17 cellular contexts compared by ENCODE assay signal in genomic region chr1:39849203-39849602, GRCh38. TPM values are rescaled to one million over a fixed set of nuclear protein-coding genes. Genes with fewer than 3 reads are reported as not detected.
DNase-seq lines count a peak whose midpoint lies in the region; ATAC-seq, FAIRE-seq and TF ChIP-seq lines count a peak whose summit lies in the region.
"Had no signal": no experiment of that assay in that cellular context is flagged by ENCODE, and none has a peak within 500 bp of the region (broad histone marks: within the 10 kb centered on the region; RNA-seq: fewer than 3 reads in every experiment).

No MANE protein-coding gene starts in this region.

- in situ Hi-C loops in K562 (cut with MboI): no loop called here

- TF ChIP-seq CTCF in K562 (IDR thresholded peaks at IDR 0.05 in 2 of 3, conservative IDR thresholded peaks at IDR 0.05 in 1 of 3; ENCODE audit: insufficient read depth in 2 of 3, low read depth in 1 of 3, low read length in 3 of 3) (no peak), nephron (IDR thresholded peaks at IDR 0.05; ENCODE audit: unreplicated experiment in 3 of 3) (no peak)

- TF ChIP-seq POLR2A in K562 (conservative IDR thresholded peaks at IDR 0.05): no peak

- H3K4me2 ChIP-seq in K562 (ENCODE audit: insufficient read depth, low read length): no peak overlapping the region
- H3K4me2 ChIP-seq: PC-9 had no signal

- peaks cover 9% of the 10 kb centered on the region for H3K9me1 ChIP-seq in K562 (ENCODE audit: control insufficient read depth, insufficient read depth, low read length)

- no peaks in the 10 kb centered on the region for H3K9me3 Mint-ChIP-seq in nephron

- no peak overlapping the region for H3K27ac ChIP-seq in K562 (ENCODE audit: extremely low read depth, low read depth, low read length)
- H3K27ac ChIP-seq: HL-60, PC-9 had no signal

- H3K27me3 Mint-ChIP-seq in nephron (ENCODE audit: low read depth): no peaks in the 10 kb centered on the region

- H3K36me3 ChIP-seq in K562 (ENCODE audit: control insufficient read depth, insufficient read depth, low read length): peaks cover 92% of the 10 kb centered on the region

- peaks cover 5 to 12% of the 10 kb centered on the region in 2 experiments; a peak in 3 of 5 replicates for H3K4me1 ChIP-seq in K562 (replicated peaks in 1 of 2; ENCODE audit: control insufficient read depth in 2 of 2, insufficient read depth in 2 of 2, low read length in 2 of 2)

- H3K9ac ChIP-seq in K562 (ENCODE audit: insufficient read depth in 1 of 2, low read depth in 2 of 2, low read length in 2 of 2): no peak overlapping the region

- ATAC-seq in K562 (no peak), GM21528 (IDR thresholded peaks at IDR 0.05; ENCODE audit: low FRiP score, unreplicated experiment) (no peak)

- 0 out of 2 replicates have a peak, but pooled peaks cover 7% of the 10 kb centered on the region for H4K20me1 ChIP-seq in K562 (replicated peaks; ENCODE audit: control insufficient read depth, insufficient read depth, low read length)

- no peak for TF ChIP-seq RAD21 in K562 (CRISPR knock-in tag; conservative IDR thresholded peaks at IDR 0.05 in 1 of 2, IDR thresholded peaks at IDR 0.05 in 1 of 2)

- DNase-seq in DMS53 treated with DMSO at 0.1 percent for 48 hours (lab: John Stamatoyannopoulos, UW; ENCODE audit: unreplicated experiment) (peak; percentile 81), NCI-H2029 (lab: John Stamatoyannopoulos, UW) (peak; percentile 100), K562 (ENCODE audit: extremely low read depth in 1 of 4, low spot score in 3 of 4) (no peak), RKO (ENCODE audit: low spot score) (no peak)
- DNase-seq in stimulated activated CD4-positive, alpha-beta T cell treated with anti-CD3 and anti-CD28 coated beads, Interleukin-15, amount 100 ng/mL, for 24 hours: no peak
- DNase-seq: COR-L47, DMS79, KBM-7, MV-4-11, NCI-H146, NCI-H82, PC-9 had no signal

- H3K4me3 Mint-ChIP-seq in nephron: no peak overlapping the region

- peak overlapping the region in 2 of 3 experiments; percentile 0 to 2 for H3K27ac Mint-ChIP-seq in nephron

- no TSS peak for BruUV-seq in K562 (replicated peaks; lab: Mats Ljungman, UMichigan)

- POLR2A ChIA-PET in K562 (lab: Yijun Ruan, JAX): interaction anchor here (0.7 to 3.1 kb wide), 4 partner anchors 10 to 59 kb away, joined by 3 to 11 read pairs (median 6); no protein-coding TSS in a partner anchor

- no peak for FAIRE-seq in K562 (lab: Jason Lieb, UNC)
- FAIRE-seq: HTR-8/SVneo had no signal

- CTCF ChIA-PET in K562 (lab: Yijun Ruan, JAX; ENCODE audit: low intra/inter-chr PET ratio): no interaction called here

- 88% methylated on average over 1 of the region's 1 CpG for WGBS in K562 (ENCODE audit: insufficient coverage, low coverage, missing lambda C conversion rate)

- H3K36me3 Mint-ChIP-seq in nephron (ENCODE audit: low read depth): peaks cover 50% of the 10 kb centered on the region

- intact Hi-C loops in K562 (cut with micrococcal nuclease): no loop called here

- no peak overlapping the region for H3K4me3 ChIP-seq in K562
- H3K4me3 ChIP-seq: HAP-1, PC-9 had no signal

- no peak overlapping the region for H2AFZ ChIP-seq in K562 (ENCODE audit: low read depth, low read length)
- H2AFZ ChIP-seq: PC-9 had no signal

- no peaks in the 10 kb centered on the region for H3K9me3 ChIP-seq in K562 (replicated peaks; ENCODE audit: control insufficient read depth, insufficient read depth, low read depth, low read length)
- H3K9me3 ChIP-seq: HAP-1 had no signal

- peaks cover 58% of the 10 kb centered on the region for H3K79me2 ChIP-seq in K562 (ENCODE audit: control insufficient read depth, insufficient read depth, low read length)

- no peak for TF ChIP-seq EP300 in K562 (IDR thresholded peaks at IDR 0.05; ENCODE audit: low read length)

- H3K4me1 Mint-ChIP-seq in nephron: peaks cover 57% of the 10 kb centered on the region

- no peaks in the 10 kb centered on the region for H3K27me3 ChIP-seq in K562 (ENCODE audit: control insufficient read depth in 2 of 2, insufficient read depth in 2 of 2, low read length in 2 of 2)

TF ChIP-seq in K562, 482 proteins besides CTCF, POLR2A, EP300 and RAD21:
- TF ChIP-seq ATF7 (IDR thresholded peaks at IDR 0.05): peak; percentile 29; the same call in 1 of the 2 replicates
- TF ChIP-seq ATF3 (IDR thresholded peaks at IDR 0.05): peak; percentile 55
- TF ChIP-seq ATF3 (CRISPR knock-in tag; conservative IDR thresholded peaks at IDR 0.05): no peak
- no peak for TF ChIP-seq HNRNPK (IDR thresholded peaks at IDR 0.05; ENCODE audit: low read depth, low read length, poor library complexity, severe bottlenecking)
TF ChIP-seq in K562: peak in this region for 2.

RNA-seq across cellular contexts. Expression of gene TRIT1, which starts 34.1 kb away (rescaled TPM):
- 76.0 and 139 TPM in 2 replicates for total RNA-seq in K562 (2011; cell fraction: chromatin; rRNA removed; ENCODE audit: low replicate concordance)
- total RNA-seq in K562 (2011; cell fraction: nucleolus; rRNA removed): 71.9 and 78.4 TPM in 2 replicates
- total RNA-seq in K562 (2011; cell fraction: nucleoplasm; rRNA removed): 85.4 and 109 TPM in 2 replicates
- total RNA-seq in K562 (2014; rRNA removed): 67.5 and 71.3 TPM in 2 replicates
- total RNA-seq in K562 (2014; rRNA removed; fragmentation: Illumina TruSeq; extraction: Trizol): 84.0 and 103 TPM in 2 replicates
- 66.7 and 67.6 TPM in 2 replicates for total RNA-seq in K562 (2015; rRNA removed; fragmentation: Illumina TruSeq; extraction: Trizol)
- 57.5 and 58.4 TPM in 2 replicates for total RNA-seq in K562 (2021)
- 87.3 and 88.3 TPM in 2 replicates for polyA plus RNA-seq in K562 (2011; rRNA removed)
- 24.8 and 44.1 TPM in 2 replicates for polyA plus RNA-seq in K562 (2011; cell fraction: cytosol; rRNA removed)
- 69.2 and 92.0 TPM in 2 replicates for polyA plus RNA-seq in K562 (2011; cell fraction: nucleus; rRNA removed)
- 45.6 and 47.5 TPM in 2 replicates for polyA plus RNA-seq in K562 (2012)
- 75.1 and 76.5 TPM in 2 replicates for polyA plus RNA-seq in K562 (2014; fragmentation: Illumina TruSeq; extraction: Trizol)
- polyA plus RNA-seq in K562 (2014; fragmentation: Nextera tagmentation; extraction: Ambion mirVana): 10 to 100 TPM; 27.9 to 58.3 TPM
- 66.4 and 72.1 TPM in 2 replicates for polyA plus RNA-seq in K562 (2014; rRNA removed)
- polyA minus RNA-seq in K562 (2011; rRNA and poly(A)+ RNA removed): 103 and 116 TPM in 2 replicates
- 36.2 and 48.7 TPM in 2 replicates for polyA minus RNA-seq in K562 (2011; cell fraction: cytosol; rRNA and poly(A)+ RNA removed)
- polyA minus RNA-seq in K562 (2011; cell fraction: nucleus; rRNA and poly(A)+ RNA removed): 78.8 and 98.3 TPM in 2 replicates

RNA-seq across cellular contexts. Expression of gene MYCL, which starts 52.5 kb away (rescaled TPM):
- total RNA-seq in K562 (2011; cell fraction: chromatin; rRNA removed; ENCODE audit: low replicate concordance): 17.1 and 25.1 TPM in 2 replicates
- 30.7 and 32.6 TPM in 2 replicates for total RNA-seq in K562 (2011; cell fraction: nucleolus; rRNA removed)
- total RNA-seq in K562 (2011; cell fraction: nucleoplasm; rRNA removed): 27.3 and 29.5 TPM in 2 replicates
- 18.8 and 22.5 TPM in 2 replicates for total RNA-seq in K562 (2014; rRNA removed)
- 12.8 and 13.2 TPM in 2 replicates for total RNA-seq in K562 (2014; rRNA removed; fragmentation: Illumina TruSeq; extraction: Trizol)
- 3.8 and 4.3 TPM in 2 replicates for total RNA-seq in K562 (2015; rRNA removed; fragmentation: Illumina TruSeq; extraction: Trizol)
- 19.7 and 22.0 TPM in 2 replicates for total RNA-seq in K562 (2021)
- 11.2 and 14.9 TPM in 2 replicates for polyA plus RNA-seq in K562 (2011; rRNA removed)
- polyA plus RNA-seq in K562 (2011; cell fraction: cytosol; rRNA removed): 12.4 and 15.8 TPM in 2 replicates
- polyA plus RNA-seq in K562 (2011; cell fraction: nucleus; rRNA removed): 12.3 and 20.0 TPM in 2 replicates
- polyA plus RNA-seq in K562 (2012): 6.2 and 30.6 TPM in 2 replicates
- 14.7 and 15.4 TPM in 2 replicates for polyA plus RNA-seq in K562 (2014; fragmentation: Illumina TruSeq; extraction: Trizol)
- 1 to 10 TPM; 3.5 to 4.0 TPM for polyA plus RNA-seq in K562 (2014; fragmentation: Nextera tagmentation; extraction: Ambion mirVana)
- polyA plus RNA-seq in K562 (2014; rRNA removed): 17.1 and 18.2 TPM in 2 replicates
- polyA minus RNA-seq in K562 (2011; rRNA and poly(A)+ RNA removed): 12.1 and 17.8 TPM in 2 replicates
- 6.6 and 8.7 TPM in 2 replicates for polyA minus RNA-seq in K562 (2011; cell fraction: cytosol; rRNA and poly(A)+ RNA removed)
- 15.6 and 34.1 TPM in 2 replicates for polyA minus RNA-seq in K562 (2011; cell fraction: nucleus; rRNA and poly(A)+ RNA removed)

Comparison
In these comparisons a context has a peak if more than half of its experiments do, and no peak if none do; other contexts are left out.
1. DNase-seq: peak in DMS53 treated with DMSO at 0.1 percent for 48 hours (single experiment) and NCI-H2029 (single experiment); none in K562 (0 of 4), stimulated activated CD4-positive, alpha-beta T cell treated with anti-CD3 and anti-CD28 coated beads, Interleukin-15, amount 100 ng/mL, for 24 hours (single experiment) and RKO (single experiment).